8 cellular contexts compared by ENCODE assay signal in genomic region chr2:106581755-106582430, GRCh38.
DNase-seq lines count a peak whose midpoint lies in the region; ATAC-seq, FAIRE-seq and TF ChIP-seq lines count a peak whose summit lies in the region.

No MANE protein-coding gene starts in this region.

- no peaks in the 10 kb centered on the region for H3K36me3 Mint-ChIP-seq in osteocyte (ENCODE audit: unreplicated experiment)

- peaks cover 2% of the 10 kb centered on the region; the same call in 1 of the 2 replicates for H3K9me3 ChIP-seq in AG04450 (ENCODE audit: control insufficient read depth, insufficient read depth, low read length)

- peaks cover 18% of the 10 kb centered on the region for H3K4me1 Mint-ChIP-seq in osteocyte (ENCODE audit: unreplicated experiment)

- TF ChIP-seq CTCF in AG04450 (IDR thresholded peaks at IDR 0.05; ENCODE audit: low read depth, low read length) (peak; percentile 43; the same call in 1 of the 2 replicates), osteocyte (IDR thresholded peaks at IDR 0.05) (no peak)

- POLR2A ChIA-PET in AG04450 (lab: Yijun Ruan, JAX), result interaction anchor here (0.7 kb wide), 1 partner anchor 20 kb away, joined by 12 read pairs; no protein-coding TSS in a partner anchor

- FAIRE-seq in RCC 7860 (lab: Jason Lieb, UNC), result no peak

- H3K27ac Mint-ChIP-seq in osteocyte (ENCODE audit: unreplicated experiment), result no peak overlapping the region

- ATAC-seq in GM18498 (IDR thresholded peaks at IDR 0.05; ENCODE audit: unreplicated experiment) (peak; percentile 74), HG02884 (IDR thresholded peaks at IDR 0.05; ENCODE audit: unreplicated experiment) (peak; percentile 70)

- peaks cover 48% of the 10 kb centered on the region for H3K27me3 Mint-ChIP-seq in osteocyte (ENCODE audit: unreplicated experiment)

- H3K27me3 ChIP-seq in AG04450 (ENCODE audit: control insufficient read depth, insufficient read depth, low read length), result peaks cover 10% of the 10 kb centered on the region

- H3K27ac ChIP-seq in AG04450 (ENCODE audit: low read depth, low read length), result no peak overlapping the region

- H3K4me3 ChIP-seq in AG04450 (ENCODE audit: low read depth, low read length), result peak overlapping the region; percentile 36; the same call in 1 of the 2 replicates

- peak overlapping the region; percentile 73 for H3K4me3 Mint-ChIP-seq in osteocyte (ENCODE audit: unreplicated experiment)

- DNase-seq in AG04450 (ENCODE audit: low read depth, low spot score), result no peak
- DNase-seq in NCI-H526 (lab: John Stamatoyannopoulos, UW), result peak; percentile 16 to 71
- peak; percentile 51 to 61 for DNase-seq in activated T-cell treated with anti-CD3 and anti-CD28 coated beads, Interleukin-2, amount 50 U/mL, for 48 hours
- DNase-seq in foreskin melanocyte, result peak; percentile 23
- DNase-seq in osteocyte (ENCODE audit: extremely low spot score, unreplicated experiment), result no peak
- DNase-seq in RCC 7860 (ENCODE audit: low spot score), result no peak

- H3K9me3 Mint-ChIP-seq in osteocyte (ENCODE audit: unreplicated experiment), result no peaks in the 10 kb centered on the region

- CTCF ChIA-PET in AG04450 (lab: Charles Lee), result interaction anchor here (0.5 to 1.9 kb wide), 21 partner anchors 11 to 1633 kb away, joined by 3 to 6 read pairs (median 4); no protein-coding TSS in a partner anchor

Comparison
In these comparisons a context has a peak if more than half of its experiments do, and no peak if none do; other contexts are left out.
1. DNase-seq: peak in NCI-H526 (2 of 2), activated T-cell treated with anti-CD3 and anti-CD28 coated beads, Interleukin-2, amount 50 U/mL, for 48 hours (2 of 2) and foreskin melanocyte (single experiment); none in AG04450 (single experiment), osteocyte (single experiment) and RCC 7860 (single experiment).